ENCODE assay signal across 30 cellular contexts in the genomic region with DNA sequence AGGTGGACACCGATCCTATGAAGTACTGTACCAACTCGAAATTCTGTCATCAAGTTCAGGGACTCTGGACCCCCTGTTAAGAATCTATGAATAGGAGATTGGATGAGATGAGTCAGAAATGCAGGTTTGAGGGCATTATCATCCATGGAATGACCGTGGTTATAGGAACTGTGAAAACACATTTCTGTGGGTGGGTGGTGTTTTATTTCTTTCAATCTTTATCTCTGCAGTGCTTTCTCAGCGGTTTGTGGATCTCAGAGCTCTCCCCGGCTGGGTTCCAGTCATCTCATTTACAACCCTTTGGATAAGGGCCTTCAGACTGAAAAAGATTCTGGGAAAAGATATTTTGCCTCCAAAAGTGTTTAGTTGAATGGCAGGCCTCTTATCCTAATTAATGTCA.
"Had no signal": no experiment of that assay in that cellular context is flagged by ENCODE, and none has a peak within 500 bp of the region (broad histone marks: within the 10 kb centered on the region; RNA-seq: fewer than 3 reads in every experiment).

No MANE protein-coding gene starts in this region.

- H3K27me3 ChIP-seq: breast epithelium, esophagus squamous epithelium, gastrocnemius medialis, pancreas had no signal

- H3K27ac Mint-ChIP-seq: activated B cell treated with CpG ODN at 0.5 μM for 24 hours; activated naive CD4-positive, alpha-beta T cell treated with anti-CD3 and anti-CD28 coated beads, Interleukin-2, amount 50 U/mL, for 72 hours; activated T-cell treated with anti-CD3 and anti-CD28 coated beads, Interleukin-2, amount 50 U/mL, for 72 hours; mesothelial cell of epicardium; naive thymus-derived CD4-positive, alpha-beta T cell; stimulated activated effector memory CD8-positive, alpha-beta T cell treated with anti-CD3 and anti-CD28 coated beads, Interleukin-12 subunit alpha, Interleukin-12 subunit beta, amount 100 ng/mL, for 72 hours; stimulated activated naive CD8-positive, alpha-beta T cell treated with anti-CD3 and anti-CD28 coated beads, Interleukin-15, Interleukin-2, amounts not matched to agents 100 ng/mL and 50 ng/mL, for 24 hours; T-helper 17 cell had no signal

- H3K36me3 Mint-ChIP-seq: activated naive CD4-positive, alpha-beta T cell treated with anti-CD3 and anti-CD28 coated beads, Interleukin-2, amount 50 U/mL, for 72 hours; mesothelial cell of epicardium; naive thymus-derived CD4-positive, alpha-beta T cell; stimulated activated effector memory CD8-positive, alpha-beta T cell treated with anti-CD3 and anti-CD28 coated beads, Interleukin-12 subunit alpha, Interleukin-12 subunit beta, amount 100 ng/mL, for 72 hours had no signal

- H3K4me1 Mint-ChIP-seq: stimulated activated effector memory CD8-positive, alpha-beta T cell treated with anti-CD3 and anti-CD28 coated beads, Interleukin-12 subunit alpha, Interleukin-12 subunit beta, amount 100 ng/mL, for 72 hours had no signal

- H3K9me3 ChIP-seq: breast epithelium, esophagus squamous epithelium, gastrocnemius medialis, pancreas, prostate gland, thoracic aorta had no signal

- H3K4me1 ChIP-seq: gastrocnemius medialis, pancreas, prostate gland had no signal

- DNase-seq: activated B cell treated with CpG ODN at 0.5 μM for 24 hours; activated naive CD4-positive, alpha-beta T cell; activated T-cell treated with anti-CD3 and anti-CD28 coated beads for 4 hours; activated T-cell treated with anti-CD3 and anti-CD28 coated beads, Interleukin-2, amount 50 U/mL, for 72 hours; aorta; central memory CD4-positive, alpha-beta T cell; dermis blood vessel endothelial cell; effector CD4-positive, alpha-beta T cell; esophagus squamous epithelium; gastrocnemius medialis; glutamatergic neuron; kidney; left colon; mammary epithelial cell; naive thymus-derived CD4-positive, alpha-beta T cell; nucleus accumbens; pancreas; retina; small intestine; stimulated activated CD4-positive, alpha-beta T cell treated with anti-CD3 and anti-CD28 coated beads, Interleukin-4, amount 100 ng/mL, for 24 hours; T-helper 17 cell; trophoblast cell had no signal

- H3K27ac ChIP-seq: breast epithelium, esophagus squamous epithelium, gastrocnemius medialis, pancreas, prostate gland, thoracic aorta had no signal

- H3K36me3 ChIP-seq: breast epithelium, esophagus squamous epithelium, gastrocnemius medialis, pancreas, prostate gland, thoracic aorta had no signal

- H3K9me3 Mint-ChIP-seq: activated B cell treated with CpG ODN at 0.5 μM for 24 hours; activated naive CD4-positive, alpha-beta T cell treated with anti-CD3 and anti-CD28 coated beads, Interleukin-2, amount 50 U/mL, for 72 hours; mesothelial cell of epicardium; naive thymus-derived CD4-positive, alpha-beta T cell; neural crest cell; stimulated activated effector memory CD8-positive, alpha-beta T cell treated with anti-CD3 and anti-CD28 coated beads, Interleukin-12 subunit alpha, Interleukin-12 subunit beta, amount 100 ng/mL, for 72 hours; stimulated activated naive CD8-positive, alpha-beta T cell treated with anti-CD3 and anti-CD28 coated beads, Interleukin-15, Interleukin-2, amounts not matched to agents 100 ng/mL and 50 ng/mL, for 24 hours had no signal

- H3K4me3 ChIP-seq: breast epithelium, esophagus squamous epithelium, gastrocnemius medialis, pancreas, prostate gland, thoracic aorta had no signal

- H3K4me3 Mint-ChIP-seq: activated B cell treated with CpG ODN at 0.5 μM for 24 hours; activated T-cell treated with anti-CD3 and anti-CD28 coated beads, Interleukin-2, amount 50 U/mL, for 72 hours; mesothelial cell of epicardium; naive thymus-derived CD4-positive, alpha-beta T cell; neural crest cell; stimulated activated effector memory CD8-positive, alpha-beta T cell treated with anti-CD3 and anti-CD28 coated beads, Interleukin-12 subunit alpha, Interleukin-12 subunit beta, amount 100 ng/mL, for 72 hours; stimulated activated naive CD8-positive, alpha-beta T cell treated with anti-CD3 and anti-CD28 coated beads, Interleukin-15, Interleukin-2, amounts not matched to agents 100 ng/mL and 50 ng/mL, for 24 hours; T-helper 17 cell had no signal
